10 cellular contexts compared by ENCODE assay signal in the genomic region with DNA sequence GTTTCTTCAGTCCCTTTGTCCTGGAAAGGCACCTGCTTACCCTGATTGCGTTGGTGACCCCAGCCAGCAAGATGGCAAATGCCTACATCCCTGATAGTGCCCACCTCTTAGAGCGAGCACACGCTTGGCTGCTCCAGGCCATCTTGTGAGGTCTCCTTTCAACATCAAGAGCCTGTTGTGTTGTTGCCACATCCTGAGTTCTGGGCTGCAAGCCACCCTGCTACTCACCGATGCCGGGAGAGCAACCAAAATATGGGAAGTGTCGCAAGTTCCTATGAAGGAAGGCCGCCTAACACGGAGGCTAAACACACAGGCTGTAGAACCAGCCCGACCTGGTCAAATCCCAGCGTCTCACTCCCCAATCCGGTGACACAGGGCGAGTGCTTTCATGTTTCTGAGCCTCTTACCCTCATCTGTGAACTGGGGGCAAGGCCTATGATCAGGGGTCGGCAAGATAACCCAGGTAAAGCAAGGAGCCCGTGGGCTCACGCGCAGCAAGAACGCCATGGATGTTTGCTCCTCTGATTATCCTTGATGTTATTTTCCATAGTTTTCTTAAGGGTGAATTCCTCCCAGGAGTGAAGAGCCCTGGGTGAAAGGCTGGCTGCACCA.
DNase-seq lines count a peak whose midpoint lies in the region; ATAC-seq lines count a peak whose summit lies in the region.
"Had no signal": no experiment of that assay in that cellular context is flagged by ENCODE, and none has a peak within 500 bp of the region (broad histone marks: within the 10 kb centered on the region; RNA-seq: fewer than 3 reads in every experiment).

No MANE protein-coding gene starts in this region.

- H3K36me3 Mint-ChIP-seq in activated T-helper 1 cell treated with anti-CD3 and anti-CD28 coated beads, Interleukin-12 subunit alpha, Interleukin-12 subunit beta, Interleukin-2, Interleukin-4 antibody, amounts not matched to agents 30 ng/mL and 10 ng/mL and 1 ng/mL, durations not matched to agents 14 hours and 24 hours and 36 hours (ENCODE audit: low read depth), result peaks cover 16% of the 10 kb centered on the region

- peak; percentile 84 for DNase-seq in GM04504 (ENCODE audit: low read depth)
- DNase-seq in activated T-helper 1 cell treated with anti-CD3 and anti-CD28 coated beads, Interleukin-12 subunit alpha, Interleukin-12 subunit beta, Interleukin-2, Interleukin-4 antibody, amounts not matched to agents 30 ng/mL and 10 ng/mL and 1 ng/mL, durations not matched to agents 14 hours and 24 hours and 36 hours (ENCODE audit: low spot score), result no peak
- peak; percentile 85 for DNase-seq in Right ventricle myocardium inferior (ENCODE audit: missing footprints)
- DNase-seq in skeletal muscle cell (ENCODE audit: low read depth), result peak; percentile 77
- DNase-seq in stimulated activated CD4-positive, alpha-beta T cell treated with anti-CD3 and anti-CD28 coated beads, Interleukin-4, amount 100 ng/mL, for 24 hours, result no peak
- no peak for DNase-seq in cerebellar cortex (ENCODE audit: low spot score)
- DNase-seq in NCI-H1436 treated with DMSO at 0.1 percent for 48 hours (lab: John Stamatoyannopoulos, UW), result no peak
- DNase-seq in LoVo (ENCODE audit: low spot score), result no peak
- DNase-seq: activated naive CD4-positive, alpha-beta T cell; NCI-H1417 treated with DMSO at 0.1 percent for 48 hours had no signal

- no peak overlapping the region for H3K4me3 ChIP-seq in skeletal muscle cell (ENCODE audit: low read depth, low read length)

- peak; percentile 47 for ATAC-seq in Right ventricle myocardium inferior

- H3K4me1 Mint-ChIP-seq in activated T-helper 1 cell treated with anti-CD3 and anti-CD28 coated beads, Interleukin-12 subunit alpha, Interleukin-12 subunit beta, Interleukin-2, Interleukin-4 antibody, amounts not matched to agents 30 ng/mL and 10 ng/mL and 1 ng/mL, durations not matched to agents 14 hours and 24 hours and 36 hours (ENCODE audit: low read depth), result peaks cover 76% of the 10 kb centered on the region

- H3K9me3 Mint-ChIP-seq in activated T-helper 1 cell treated with anti-CD3 and anti-CD28 coated beads, Interleukin-12 subunit alpha, Interleukin-12 subunit beta, Interleukin-2, Interleukin-4 antibody, amounts not matched to agents 30 ng/mL and 10 ng/mL and 1 ng/mL, durations not matched to agents 14 hours and 24 hours and 36 hours, result peaks cover 4% of the 10 kb centered on the region

- peak overlapping the region; percentile 94 for H3K27ac Mint-ChIP-seq in activated T-helper 1 cell treated with anti-CD3 and anti-CD28 coated beads, Interleukin-12 subunit alpha, Interleukin-12 subunit beta, Interleukin-2, Interleukin-4 antibody, amounts not matched to agents 30 ng/mL and 10 ng/mL and 1 ng/mL, durations not matched to agents 14 hours and 24 hours and 36 hours

- H3K4me3 Mint-ChIP-seq in activated T-helper 1 cell treated with anti-CD3 and anti-CD28 coated beads, Interleukin-12 subunit alpha, Interleukin-12 subunit beta, Interleukin-2, Interleukin-4 antibody, amounts not matched to agents 30 ng/mL and 10 ng/mL and 1 ng/mL, durations not matched to agents 14 hours and 24 hours and 36 hours, result peak overlapping the region; percentile 33

- H3K27me3 Mint-ChIP-seq in activated T-helper 1 cell treated with anti-CD3 and anti-CD28 coated beads, Interleukin-12 subunit alpha, Interleukin-12 subunit beta, Interleukin-2, Interleukin-4 antibody, amounts not matched to agents 30 ng/mL and 10 ng/mL and 1 ng/mL, durations not matched to agents 14 hours and 24 hours and 36 hours (ENCODE audit: insufficient read depth), result no peaks in the 10 kb centered on the region

- intact Hi-C loops in activated T-helper 1 cell treated with anti-CD3 and anti-CD28 coated beads, Interleukin-12 subunit alpha, Interleukin-12 subunit beta, Interleukin-2, Interleukin-4 antibody, amounts not matched to agents 30 ng/mL and 10 ng/mL and 1 ng/mL, durations not matched to agents 14 hours and 24 hours and 36 hours (cut with micrococcal nuclease), result loop anchor here (2.0 to 5.0 kb wide), 3 partner anchors 121 to 1138 kb away; partner anchors contain the start of genes CPSF2, NDUFB1 and PPP4R3A
- intact Hi-C loops in Right ventricle myocardium inferior (cut with DNase I), result no loop called here

Comparison
In these comparisons a context has a peak if more than half of its experiments do, and no peak if none do; other contexts are left out.
1. DNase-seq: peak in GM04504 (single experiment), Right ventricle myocardium inferior (single experiment) and skeletal muscle cell (single experiment); none in activated T-helper 1 cell treated with anti-CD3 and anti-CD28 coated beads, Interleukin-12 subunit alpha, Interleukin-12 subunit beta, Interleukin-2, Interleukin-4 antibody, amounts not matched to agents 30 ng/mL and 10 ng/mL and 1 ng/mL, durations not matched to agents 14 hours and 24 hours and 36 hours (single experiment), stimulated activated CD4-positive, alpha-beta T cell treated with anti-CD3 and anti-CD28 coated beads, Interleukin-4, amount 100 ng/mL, for 24 hours (single experiment), cerebellar cortex (single experiment), NCI-H1436 treated with DMSO at 0.1 percent for 48 hours (single experiment) and LoVo (single experiment).